In genomic region chr7:44081266-44081748, GRCh38 we compare ENCODE assay signal across 8 cellular contexts. TPM values are rescaled to one million over a fixed set of nuclear protein-coding genes. Genes with fewer than 3 reads are reported as not detected.
DNase-seq lines count a peak whose midpoint lies in the region; ATAC-seq and TF ChIP-seq lines count a peak whose summit lies in the region.

No MANE protein-coding gene starts in this region.

- H3K27ac ChIP-seq in 22Rv1 (peak overlapping the region; percentile 97), lower lobe of right lung (peak overlapping the region; percentile 93)

- H3K36me3 Mint-ChIP-seq in HFFc6 (ENCODE audit: low read depth) = peaks cover 16% of the 10 kb centered on the region
- H3K36me3 Mint-ChIP-seq in activated naive CD8-positive, alpha-beta T cell = peaks cover 7% of the 10 kb centered on the region

- H3K4me1 ChIP-seq in lower lobe of right lung = peaks cover 22% of the 10 kb centered on the region

- H3K9me3 ChIP-seq in lower lobe of right lung = no peaks in the 10 kb centered on the region

- H3K36me3 ChIP-seq in lower lobe of right lung = peaks cover 43% of the 10 kb centered on the region

- TF ChIP-seq CTCF in 22Rv1 (IDR thresholded peaks at IDR 0.05) = no peak
- TF ChIP-seq CTCF in HFFc6 (IDR thresholded peaks at IDR 0.05) = no peak
- TF ChIP-seq CTCF in lower lobe of right lung (IDR thresholded peaks at IDR 0.05) = no peak

- no peaks in the 10 kb centered on the region for H3K27me3 ChIP-seq in lower lobe of right lung (ENCODE audit: low read depth)

- peak overlapping the region; percentile 83 for H3K27ac Mint-ChIP-seq in HFFc6
- H3K27ac Mint-ChIP-seq in activated naive CD8-positive, alpha-beta T cell = peak overlapping the region; percentile 90

- peak overlapping the region; percentile 90 for H3K4me3 ChIP-seq in lower lobe of right lung

- ATAC-seq in lower lobe of right lung (no peak), HG03378 (IDR thresholded peaks at IDR 0.05; ENCODE audit: unreplicated experiment) (no peak)

- intact Hi-C loops in lower lobe of right lung (cut with DNase I) = no loop called here

- peaks cover 45% of the 10 kb centered on the region for H3K4me1 Mint-ChIP-seq in HFFc6 (ENCODE audit: low read depth)
- peaks cover 26% of the 10 kb centered on the region for H3K4me1 Mint-ChIP-seq in activated naive CD8-positive, alpha-beta T cell (ENCODE audit: low read depth)

- H3K4me3 Mint-ChIP-seq in HFFc6 = peak overlapping the region; percentile 92
- H3K4me3 Mint-ChIP-seq in activated naive CD8-positive, alpha-beta T cell = peak overlapping the region; percentile 89

- no peaks in the 10 kb centered on the region for H3K9me3 Mint-ChIP-seq in HFFc6
- H3K9me3 Mint-ChIP-seq in activated naive CD8-positive, alpha-beta T cell (ENCODE audit: low read depth) = no peaks in the 10 kb centered on the region

- no peak for DNase-seq in HFFc6
- peak; percentile 46 for DNase-seq in lower lobe of right lung
- DNase-seq in A172 (ENCODE audit: low spot score) = no peak
- no peak for DNase-seq in NCI-H2171 treated with DMSO at 0.1 percent for 48 hours (lab: John Stamatoyannopoulos, UW)
- DNase-seq in NCI-H1092 (lab: John Stamatoyannopoulos, UW) = no peak

- no peaks in the 10 kb centered on the region for H3K27me3 Mint-ChIP-seq in HFFc6 (ENCODE audit: insufficient read depth)
- no peaks in the 10 kb centered on the region for H3K27me3 Mint-ChIP-seq in activated naive CD8-positive, alpha-beta T cell

RNA-seq across cellular contexts. Expression of gene POLM, which starts 1.0 kb away (rescaled TPM):
- 10 to 100 TPM; 11.4 to 14.3 (median 12.1) TPM for total RNA-seq in HFFc6 (2021; fragmentation: NEBNext Ultra II Directional; extraction: Animal tissue kit (Norgen Biotek cat#: 25700))
- total RNA-seq in lower lobe of right lung = 24.2 TPM
- 20.3 and 24.0 TPM in 2 replicates for total RNA-seq in A172 (2014; rRNA removed; shearing (Covaris generic))

RNA-seq across cellular contexts. Expression of gene PGAM2, which starts 15.9 kb away (rescaled TPM):
- total RNA-seq in HFFc6 (2021; fragmentation: NEBNext Ultra II Directional; extraction: Animal tissue kit (Norgen Biotek cat#: 25700)) = under 1 TPM in 4 of 6 experiments, not detected in 2; 0.26 to 0.51 (median 0.35) TPM
- total RNA-seq in lower lobe of right lung = 0.44 TPM
- total RNA-seq in A172 (2014; rRNA removed; shearing (Covaris generic)) = not detected in 2 replicates

RNA-seq across cellular contexts. Expression of gene AEBP1, which starts 22.8 kb away (rescaled TPM):
- 10 to 100 TPM; 69.7 to 83.2 (median 76.4) TPM for total RNA-seq in HFFc6 (2021; fragmentation: NEBNext Ultra II Directional; extraction: Animal tissue kit (Norgen Biotek cat#: 25700))
- 82.5 TPM for total RNA-seq in lower lobe of right lung
- total RNA-seq in A172 (2014; rRNA removed; shearing (Covaris generic)) = 0.22 TPM in 1 of 2 replicates, not detected in the other

RNA-seq across cellular contexts. Expression of gene DBNL, which starts 36.8 kb away (rescaled TPM):
- total RNA-seq in HFFc6 (2021; fragmentation: NEBNext Ultra II Directional; extraction: Animal tissue kit (Norgen Biotek cat#: 25700)) = 100 to 1,000 TPM; 146 to 167 (median 153) TPM
- 109 TPM for total RNA-seq in lower lobe of right lung
- total RNA-seq in A172 (2014; rRNA removed; shearing (Covaris generic)) = 171 and 187 TPM in 2 replicates

RNA-seq across cellular contexts. Expression of gene POLD2, which starts 42.0 kb away (rescaled TPM):
- total RNA-seq in HFFc6 (2021; fragmentation: NEBNext Ultra II Directional; extraction: Animal tissue kit (Norgen Biotek cat#: 25700)) = 100 to 1,000 TPM; 154 to 210 (median 183) TPM
- 48.3 TPM for total RNA-seq in lower lobe of right lung
- 149 and 160 TPM in 2 replicates for total RNA-seq in A172 (2014; rRNA removed; shearing (Covaris generic))

Comparison
In these comparisons a context has a peak if more than half of its experiments do, and no peak if none do; other contexts are left out.
1. RNA of gene AEBP1, which starts 22.8 kb away (total RNA-seq): 82.5 TPM in lower lobe of right lung (single experiment) and 69.7 to 83.2 TPM in HFFc6; 0.22 TPM in A172; every median in the first group is over 10 times any median in the second.